ENCODE assay signal across 1 cellular context in genomic region chr15:39741258-39741657, GRCh38.
TF ChIP-seq lines count a peak whose summit lies in the region.

No MANE protein-coding gene starts in this region.

TF ChIP-seq in K562, 482 proteins besides CTCF, POLR2A, EP300 and RAD21 (continued from another document):
- TF ChIP-seq SETDB1 (IDR thresholded peaks at IDR 0.05; ENCODE audit: low read length) = no peak
